25 cellular contexts compared by ENCODE assay signal in the genomic region with DNA sequence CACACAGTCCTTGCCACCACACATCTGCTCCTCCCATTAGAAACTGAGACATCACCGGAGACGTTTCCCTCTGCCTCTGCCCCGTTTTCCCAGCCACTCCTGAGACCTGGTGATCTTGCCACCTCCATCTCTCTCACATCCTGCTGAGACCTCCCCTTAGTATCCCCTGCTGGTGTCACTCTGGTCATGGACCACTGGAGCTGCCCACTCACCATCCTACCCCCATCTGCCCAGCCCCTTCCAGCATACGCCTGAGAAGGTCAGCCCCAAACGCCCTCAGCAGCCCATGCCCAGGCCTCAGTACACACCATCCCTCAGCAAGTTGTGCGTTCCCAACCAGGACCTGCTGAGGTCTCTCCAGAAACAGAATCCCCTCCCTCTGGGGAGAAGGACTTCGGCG.
"Had no signal": no experiment of that assay in that cellular context is flagged by ENCODE, and none has a peak within 500 bp of the region (broad histone marks: within the 10 kb centered on the region; RNA-seq: fewer than 3 reads in every experiment).

No MANE protein-coding gene starts in this region.

- H3K4me3 ChIP-seq: left lung, lower lobe of right lung, right lobe of liver had no signal

- H3K4me1 ChIP-seq: left lung, lower lobe of right lung, right lobe of liver had no signal

- H3K9me3 ChIP-seq: lower lobe of right lung, right lobe of liver had no signal

- H3K36me3 ChIP-seq: brain microvascular endothelial cell, left lung, lower lobe of right lung, right lobe of liver had no signal

- FAIRE-seq: astrocyte, colon, endothelial cell of umbilical vein, small intestine had no signal

- H3K27me3 ChIP-seq: brain microvascular endothelial cell, left lung, right lobe of liver had no signal

- DNase-seq: activated CD4-positive, alpha-beta T cell treated with anti-CD3 and anti-CD28 coated beads for 4 hours; activated CD4-positive, alpha-beta T cell treated with anti-CD3 and anti-CD28 coated beads, Interleukin-2, amount 50 U/mL, for 48 hours; activated CD8-positive, alpha-beta memory T cell treated with anti-CD3 and anti-CD28 coated beads for 24 hours; activated gamma-delta T cell; activated naive CD4-positive, alpha-beta T cell treated with anti-CD3 and anti-CD28 coated beads, Interleukin-2, amount 10 ng/mL, durations not matched to agents 7 days and 5 days; activated naive CD8-positive, alpha-beta T cell treated with anti-CD3 and anti-CD28 coated beads, Interleukin-2, amount 10 ng/mL, durations not matched to agents 7 days and 5 days; brain microvascular endothelial cell; central memory CD4-positive, alpha-beta T cell; effector memory CD4-positive, alpha-beta T cell; hypothalamus; lower lobe of right lung; mesenchymal stem cell; natural killer cell; small intestine; stimulated activated CD4-positive, alpha-beta T cell treated with anti-CD3 and anti-CD28 coated beads, Interleukin-1b, Interleukin-23, amount 100 ng/mL, for 48 hours; stimulated activated CD4-positive, alpha-beta T cell treated with anti-CD3 and anti-CD28 coated beads, Interleukin-4, amount 100 ng/mL, for 4 hours; stimulated activated CD8-positive, alpha-beta memory T cell treated with anti-CD3 and anti-CD28 coated beads, Interleukin-4, amount 100 ng/mL, for 48 hours; stimulated activated naive CD8-positive, alpha-beta T cell treated with anti-CD3 and anti-CD28 coated beads, Interleukin-15, amount 100 ng/mL, for 72 hours; substantia nigra; T-helper 1 cell had no signal

- H3K27ac ChIP-seq: brain microvascular endothelial cell, left lung, lower lobe of right lung, right lobe of liver had no signal
